In genomic region chr20:7272512-7272911, GRCh38 we compare ENCODE assay signal across 13 cellular contexts.
DNase-seq lines count a peak whose midpoint lies in the region; ATAC-seq and TF ChIP-seq lines count a peak whose summit lies in the region.
"Had no signal": no experiment of that assay in that cellular context is flagged by ENCODE, and none has a peak within 500 bp of the region (broad histone marks: within the 10 kb centered on the region; RNA-seq: fewer than 3 reads in every experiment).

No MANE protein-coding gene starts in this region.

- peak; percentile 68 for DNase-seq in NCI-H748 treated with DMSO at 0.1 percent for 48 hours (lab: John Stamatoyannopoulos, UW)
- peak; percentile 51 for DNase-seq in endodermal cell
- DNase-seq in neural progenitor cell (ENCODE audit: low spot score), result no peak
- no peak for DNase-seq in activated naive CD8-positive, alpha-beta T cell treated with anti-CD3 and anti-CD28 coated beads, Interleukin-2, amount 50 U/mL, for 24 hours
- DNase-seq in stimulated activated naive CD8-positive, alpha-beta T cell treated with anti-CD3 and anti-CD28 coated beads, Interleukin-15, Interleukin-2, amounts not matched to agents 100 U/mL and 50 U/mL, for 24 hours, result no peak
- DNase-seq in effector memory CD8-positive, alpha-beta T cell, result no peak
- DNase-seq: activated CD8-positive, alpha-beta memory T cell treated with anti-CD3 and anti-CD28 coated beads for 24 hours; HFFc6; mesenchymal stem cell; NCI-H1436 treated with DMSO at 0.1 percent for 48 hours had no signal

- H3K4me1 Mint-ChIP-seq in endodermal cell (peaks cover 21% of the 10 kb centered on the region), neural progenitor cell (no peaks in the 10 kb centered on the region)
- no peaks in the 10 kb centered on the region for H3K4me1 Mint-ChIP-seq in activated naive CD8-positive, alpha-beta T cell treated with anti-CD3 and anti-CD28 coated beads, Interleukin-2, amount 50 U/mL, for 24 hours
- no peaks in the 10 kb centered on the region for H3K4me1 Mint-ChIP-seq in effector memory CD8-positive, alpha-beta T cell (ENCODE audit: low read depth in 2 of 2)

- H3K27ac ChIP-seq in endodermal cell (ENCODE audit: low read depth, low read length) (no peak overlapping the region), neural progenitor cell (no peak overlapping the region)
- H3K27ac ChIP-seq: SK-N-MC had no signal

- H3K36me3 ChIP-seq in Loucy (ENCODE audit: insufficient read depth, low read length), result no peaks in the 10 kb centered on the region
- H3K36me3 ChIP-seq in endodermal cell (ENCODE audit: control insufficient read depth, insufficient read depth, low read length), result no peaks in the 10 kb centered on the region
- H3K36me3 ChIP-seq in neural progenitor cell, result no peaks in the 10 kb centered on the region

- H3K27me3 Mint-ChIP-seq in endodermal cell (ENCODE audit: insufficient read depth) (peaks cover 4% of the 10 kb centered on the region), neural progenitor cell (ENCODE audit: insufficient read depth, low read depth) (no peaks in the 10 kb centered on the region)
- no peaks in the 10 kb centered on the region for H3K27me3 Mint-ChIP-seq in activated naive CD8-positive, alpha-beta T cell treated with anti-CD3 and anti-CD28 coated beads, Interleukin-2, amount 50 U/mL, for 24 hours
- no peaks in the 10 kb centered on the region for H3K27me3 Mint-ChIP-seq in effector memory CD8-positive, alpha-beta T cell

- H3K4me2 ChIP-seq in Loucy (ENCODE audit: low read depth, low read length, poor library complexity, severe bottlenecking) (no peak overlapping the region), neural progenitor cell (no peak overlapping the region)

- no peaks in the 10 kb centered on the region for H3K27me3 ChIP-seq in Loucy (ENCODE audit: insufficient read depth, low read length, poor library complexity, severe bottlenecking)
- H3K27me3 ChIP-seq in endodermal cell (ENCODE audit: control insufficient read depth, insufficient read depth, low read length, poor library complexity, severe bottlenecking), result no peaks in the 10 kb centered on the region
- H3K27me3 ChIP-seq in neural progenitor cell, result no peaks in the 10 kb centered on the region

- H3K79me2 ChIP-seq in Loucy (ENCODE audit: insufficient read depth, low read length), result no peaks in the 10 kb centered on the region
- no peaks in the 10 kb centered on the region for H3K79me2 ChIP-seq in neural progenitor cell (ENCODE audit: low read depth)

- no peaks in the 10 kb centered on the region for H3F3A ChIP-seq in Loucy (ENCODE audit: low read depth)
- H3F3A ChIP-seq in neural progenitor cell (ENCODE audit: low read depth), result no peaks in the 10 kb centered on the region

- H3K9me3 Mint-ChIP-seq in endodermal cell (peaks cover 11% of the 10 kb centered on the region), neural progenitor cell (peaks cover 15% of the 10 kb centered on the region)
- peaks cover 3% of the 10 kb centered on the region for H3K9me3 Mint-ChIP-seq in activated naive CD8-positive, alpha-beta T cell treated with anti-CD3 and anti-CD28 coated beads, Interleukin-2, amount 50 U/mL, for 24 hours
- H3K9me3 Mint-ChIP-seq in effector memory CD8-positive, alpha-beta T cell, result peaks cover 7 to 12% of the 10 kb centered on the region in 2 donors

- H4K20me1 ChIP-seq in Loucy (ENCODE audit: insufficient read depth, low read length, poor library complexity, severe bottlenecking) (no peaks in the 10 kb centered on the region), neural progenitor cell (ENCODE audit: low read depth) (no peaks in the 10 kb centered on the region)

- H3K4me3 ChIP-seq in Loucy (ENCODE audit: low read length, poor library complexity, severe bottlenecking) (no peak overlapping the region), endodermal cell (ENCODE audit: low read length) (no peak overlapping the region), neural progenitor cell (no peak overlapping the region)
- H3K4me3 ChIP-seq: SK-N-MC had no signal

- no peak overlapping the region for H3K27ac Mint-ChIP-seq in endodermal cell
- H3K27ac Mint-ChIP-seq in neural progenitor cell, result no peak overlapping the region
- no peak overlapping the region for H3K27ac Mint-ChIP-seq in activated naive CD8-positive, alpha-beta T cell treated with anti-CD3 and anti-CD28 coated beads, Interleukin-2, amount 50 U/mL, for 24 hours
- H3K27ac Mint-ChIP-seq in effector memory CD8-positive, alpha-beta T cell, result no peak overlapping the region
- H3K27ac Mint-ChIP-seq: HFFc6 had no signal

- H3K9me2 ChIP-seq in Loucy (replicated peaks; ENCODE audit: low read depth, low read length), result no peaks in the 10 kb centered on the region

- TF ChIP-seq CTCF in Loucy (conservative IDR thresholded peaks at IDR 0.05; ENCODE audit: low read length) (peak; percentile 35), endodermal cell (conservative IDR thresholded peaks at IDR 0.05) (peak; percentile 73), neural progenitor cell (IDR thresholded peaks at IDR 0.05) (peak; percentile 42)

- no peak overlapping the region for H2AFZ ChIP-seq in Loucy (ENCODE audit: low read length)
- H2AFZ ChIP-seq in neural progenitor cell (replicated peaks), result no peak overlapping the region

- H3K9me3 ChIP-seq in Loucy (ENCODE audit: insufficient read depth, low read depth, low read length) (no peaks in the 10 kb centered on the region), endodermal cell (ENCODE audit: control insufficient read depth, low read length) (no peaks in the 10 kb centered on the region), neural progenitor cell (ENCODE audit: low read depth) (no peaks in the 10 kb centered on the region)

- WGBS in endodermal cell (ENCODE audit: insufficient coverage in 1 of 2, insufficient read length in 1 of 2), 2 experiments, result 88% methylated on average over 1 of the region's 1 CpG; no CpG with 5 or more reads in 1 of the 2 experiments

- ATAC-seq in GM18502 (IDR thresholded peaks at IDR 0.05; ENCODE audit: poor library complexity, unreplicated experiment), result no peak
- ATAC-seq in activated naive CD8-positive, alpha-beta T cell treated with anti-CD3 and anti-CD28 coated beads, Interleukin-2, amount 50 U/mL, for 24 hours, result no peak
- ATAC-seq in stimulated activated naive CD8-positive, alpha-beta T cell treated with anti-CD3 and anti-CD28 coated beads, Interleukin-15, Interleukin-2, amounts not matched to agents 100 U/mL and 50 U/mL, for 24 hours, result no peak
- ATAC-seq in effector memory CD8-positive, alpha-beta T cell (replicated peaks), result no peak

- H3K36me3 Mint-ChIP-seq in endodermal cell (ENCODE audit: low read depth) (peaks cover 4% of the 10 kb centered on the region), neural progenitor cell (no peaks in the 10 kb centered on the region)
- no peaks in the 10 kb centered on the region for H3K36me3 Mint-ChIP-seq in activated naive CD8-positive, alpha-beta T cell treated with anti-CD3 and anti-CD28 coated beads, Interleukin-2, amount 50 U/mL, for 24 hours (ENCODE audit: low read depth)
- no peaks in the 10 kb centered on the region for H3K36me3 Mint-ChIP-seq in effector memory CD8-positive, alpha-beta T cell (ENCODE audit: insufficient read depth)

- H3K4me3 Mint-ChIP-seq in endodermal cell (no peak overlapping the region), neural progenitor cell (no peak overlapping the region)
- no peak overlapping the region for H3K4me3 Mint-ChIP-seq in activated naive CD8-positive, alpha-beta T cell treated with anti-CD3 and anti-CD28 coated beads, Interleukin-2, amount 50 U/mL, for 24 hours
- H3K4me3 Mint-ChIP-seq in effector memory CD8-positive, alpha-beta T cell, result no peak overlapping the region
- H3K4me3 Mint-ChIP-seq: HFFc6 had no signal

- H3K4me1 ChIP-seq in Loucy (ENCODE audit: insufficient read depth, low read length, poor library complexity, severe bottlenecking), result no peaks in the 10 kb centered on the region
- H3K4me1 ChIP-seq in endodermal cell (ENCODE audit: control insufficient read depth, insufficient read depth, low read length), result peaks cover 3% of the 10 kb centered on the region
- no peaks in the 10 kb centered on the region for H3K4me1 ChIP-seq in neural progenitor cell

- H3K9ac ChIP-seq in Loucy (ENCODE audit: low read depth, low read length, poor library complexity, severe bottlenecking) (no peak overlapping the region), endodermal cell (ENCODE audit: extremely low read depth, low read length, poor library complexity, severe bottlenecking) (no peak overlapping the region), neural progenitor cell (no peak overlapping the region)

Comparison
In these comparisons a context has a peak if more than half of its experiments do, and no peak if none do; other contexts are left out.
1. DNase-seq: peak in NCI-H748 treated with DMSO at 0.1 percent for 48 hours (single experiment) and endodermal cell (single experiment); none in neural progenitor cell (single experiment), activated naive CD8-positive, alpha-beta T cell treated with anti-CD3 and anti-CD28 coated beads, Interleukin-2, amount 50 U/mL, for 24 hours (single experiment), stimulated activated naive CD8-positive, alpha-beta T cell treated with anti-CD3 and anti-CD28 coated beads, Interleukin-15, Interleukin-2, amounts not matched to agents 100 U/mL and 50 U/mL, for 24 hours (single experiment) and effector memory CD8-positive, alpha-beta T cell (0 of 3).
2. Peak in every context shown above with its lines, with median percentiles within 50 percentile points of each other: CTCF ChIP-seq.